Comparison of ENCODE assay signal across 1 cellular context in genomic region chr12:56776654-56777053, GRCh38.
TF ChIP-seq lines count a peak whose summit lies in the region.

No MANE protein-coding gene starts in this region.

TF ChIP-seq in SK-N-SH, 30 proteins besides CTCF, POLR2A, EP300 and RAD21 (continued from another document):
- TF ChIP-seq REST (IDR thresholded peaks at IDR 0.05; ENCODE audit: low read depth, low read length) (no peak), EZH2phosphoT487 (IDR thresholded peaks at IDR 0.05; ENCODE audit: borderline replicate concordance, low read depth) (no peak), NFIC (IDR thresholded peaks at IDR 0.05; ENCODE audit: borderline replicate concordance) (no peak), RCOR1 (IDR thresholded peaks at IDR 0.05; ENCODE audit: low read length) (no peak), IRF3 (IDR thresholded peaks at IDR 0.05; ENCODE audit: low read depth, low read length) (no peak), POLR2AphosphoS5 (IDR thresholded peaks at IDR 0.05; ENCODE audit: low read depth, low read length) (no peak), MXI1 (IDR thresholded peaks at IDR 0.05; ENCODE audit: low read depth, low read length) (no peak), TAF1 (IDR thresholded peaks at IDR 0.05; ENCODE audit: borderline replicate concordance, low read depth, low read length) (no peak), TEAD4 (IDR thresholded peaks at IDR 0.05; ENCODE audit: borderline replicate concordance, insufficient read depth) (no peak)
TF ChIP-seq in SK-N-SH: peak in this region for 0.
